In genomic region chr20:37226889-37227288, GRCh38 we compare ENCODE assay signal across 19 cellular contexts. TPM values are rescaled to one million over a fixed set of nuclear protein-coding genes. Genes with fewer than 3 reads are reported as not detected.
A peak's percentile ranks its signal among the peaks of the same experiment; 100 is the strongest.
DNase-seq lines count a peak whose midpoint lies in the region; ATAC-seq and TF ChIP-seq lines count a peak whose summit lies in the region.
"Had no signal": no experiment of that assay in that cellular context is flagged by ENCODE, and none has a peak within 500 bp of the region (broad histone marks: within the 10 kb centered on the region; RNA-seq: fewer than 3 reads in every experiment).

No MANE protein-coding gene starts in this region.

- peaks cover 66% of the 10 kb centered on the region for H3K36me3 Mint-ChIP-seq in Calu3 (ENCODE audit: insufficient read depth, unreplicated experiment)

- H3K27ac ChIP-seq in body of pancreas, result no peak overlapping the region
- H3K27ac ChIP-seq in left ventricle myocardium inferior (replicated peaks), result peak overlapping the region; percentile 75
- H3K27ac ChIP-seq in caudate nucleus (ENCODE audit: low read depth, low read length), result no peak overlapping the region
- H3K27ac ChIP-seq: suprapubic skin had no signal

- no peaks in the 10 kb centered on the region for H3K4me1 Mint-ChIP-seq in Calu3 (ENCODE audit: low read depth, unreplicated experiment)

- DNase-seq in AG08396 (ENCODE audit: low spot score), result peak; percentile 55
- peak; percentile 25 to 62 (median 40) for DNase-seq in body of pancreas
- DNase-seq in left ventricle myocardium inferior, result peak; percentile 60
- DNase-seq in posterior vena cava (ENCODE audit: low spot score), result peak; percentile 93
- DNase-seq in NCI-H2196 (lab: John Stamatoyannopoulos, UW; ENCODE audit: unreplicated experiment), result no peak
- DNase-seq in stimulated activated CD4-positive, alpha-beta T cell treated with anti-CD3 and anti-CD28 coated beads, Interleukin-1b, Interleukin-23, amount 100 ng/mL, for 48 hours, result no peak
- DNase-seq in Calu3, result no peak
- no peak for DNase-seq in caudate nucleus (lab: John Stamatoyannopoulos, UW)
- DNase-seq: activated CD8-positive, alpha-beta T cell treated with anti-CD3 and anti-CD28 coated beads, Interleukin-2, amount 10 ng/mL, durations not matched to agents 7 days and 5 days; activated gamma-delta T cell; foreskin melanocyte; MM.1S; nephron progenitor cell; NK-92 treated with Interleukin-12 subunit alpha and Interleukin-12 subunit beta, amount 100 ng/mL, for 24 hours; SIG-M5 had no signal

- BruUV-seq in Calu3 (replicated peaks; lab: Mats Ljungman, UMichigan), result no TSS peak

- CTCF ChIA-PET in Calu3 (lab: Charles Lee), result no interaction called here

- H3K4me1 ChIP-seq in body of pancreas (peaks cover 13% of the 10 kb centered on the region), left ventricle myocardium inferior (peaks cover 59% of the 10 kb centered on the region)

- H3K4me3 Mint-ChIP-seq in Calu3 (ENCODE audit: low read depth, unreplicated experiment), result no peak overlapping the region
- H3K4me3 Mint-ChIP-seq: activated CD8-positive, alpha-beta T cell treated with anti-CD3 and anti-CD28 coated beads, Interleukin-2, amount 10 ng/mL, durations not matched to agents 7 days and 5 days; nephron progenitor cell had no signal

- intact Hi-C loops in body of pancreas (cut with DNase I), result no loop called here
- intact Hi-C loops in left ventricle myocardium inferior (cut with micrococcal nuclease), result no loop called here
- intact Hi-C loops in posterior vena cava (cut with DNase I), result no loop called here
- intact Hi-C loops in Calu3 (cut with micrococcal nuclease; ENCODE audit: unreplicated experiment), result no loop called here

- H3K36me3 ChIP-seq in body of pancreas (replicated peaks in 1 of 2; ENCODE audit: insufficient read depth in 1 of 2, low read depth in 2 of 2) (peaks cover 45 to 63% of the 10 kb centered on the region in 2 donors), left ventricle myocardium inferior (peaks cover 88% of the 10 kb centered on the region)

- H3K4me3 ChIP-seq in body of pancreas (no peak overlapping the region), left ventricle myocardium inferior (no peak overlapping the region)
- H3K4me3 ChIP-seq: smooth muscle cell, suprapubic skin had no signal

- no peak overlapping the region for H3K27ac Mint-ChIP-seq in Calu3 (ENCODE audit: unreplicated experiment)
- H3K27ac Mint-ChIP-seq: activated CD8-positive, alpha-beta T cell treated with anti-CD3 and anti-CD28 coated beads, Interleukin-2, amount 10 ng/mL, durations not matched to agents 7 days and 5 days; nephron progenitor cell had no signal

- no peaks in the 10 kb centered on the region for H3K9me3 Mint-ChIP-seq in Calu3 (ENCODE audit: low read depth, unreplicated experiment)
- H3K9me3 Mint-ChIP-seq: nephron progenitor cell had no signal

- H3K27me3 Mint-ChIP-seq in Calu3 (ENCODE audit: unreplicated experiment), result no peaks in the 10 kb centered on the region

- H3K9me3 ChIP-seq in body of pancreas (no peaks in the 10 kb centered on the region), left ventricle myocardium inferior (replicated peaks) (no peaks in the 10 kb centered on the region)
- H3K9me3 ChIP-seq: suprapubic skin had no signal

- TF ChIP-seq CTCF in body of pancreas (IDR thresholded peaks at IDR 0.05), result no peak
- TF ChIP-seq CTCF in left ventricle myocardium inferior (IDR thresholded peaks at IDR 0.05; ENCODE audit: borderline replicate concordance), result no peak
- TF ChIP-seq CTCF in Calu3 (IDR thresholded peaks at IDR 0.05; ENCODE audit: unreplicated experiment), result no peak

- TF ChIP-seq POLR2A in body of pancreas (IDR thresholded peaks at IDR 0.05), result no peak

- H3K27me3 ChIP-seq in body of pancreas (no peaks in the 10 kb centered on the region), left ventricle myocardium inferior (ENCODE audit: low read depth) (no peaks in the 10 kb centered on the region)
- H3K27me3 ChIP-seq: suprapubic skin had no signal

- WGBS in body of pancreas, 2 donors, result 68 to 91% methylated on average over 3 of the region's 3 CpGs

- no peak for ATAC-seq in body of pancreas
- ATAC-seq: activated CD8-positive, alpha-beta T cell treated with anti-CD3 and anti-CD28 coated beads, Interleukin-2, amount 10 ng/mL, durations not matched to agents 7 days and 5 days had no signal

RNA-seq across cellular contexts. Expression of gene GHRH, which starts 34.7 kb away (rescaled TPM):
- total RNA-seq in body of pancreas, result not detected
- 0.93 TPM for total RNA-seq in left ventricle myocardium inferior
- total RNA-seq in posterior vena cava, result not detected
- total RNA-seq in Calu3 (2022), result not detected in 2 replicates
- total RNA-seq: A673; activated CD8-positive, alpha-beta T cell treated with anti-CD3 and anti-CD28 coated beads, Interleukin-2, amount 10 ng/mL, durations not matched to agents 7 days and 5 days; HT1080; smooth muscle cell; suprapubic skin had no signal

RNA-seq across cellular contexts. Expression of gene MROH8, which starts 47.5 kb away (rescaled TPM):
- 10 to 100 TPM in 1 of 2 donors, under 1 TPM in 1; 0.78 to 13.5 TPM for total RNA-seq in body of pancreas
- 3.6 TPM for total RNA-seq in left ventricle myocardium inferior
- 1 to 10 TPM; 3.0 to 3.6 TPM for total RNA-seq in posterior vena cava
- total RNA-seq in Calu3 (2022), result 1.4 and 2.7 TPM in 2 replicates

RNA-seq across cellular contexts. Expression of gene RPN2, which starts 47.8 kb away (rescaled TPM):
- total RNA-seq in body of pancreas (100 to 1,000 TPM in 1 of 2 donors, 10 to 100 TPM in 1; 70.0 to 111 TPM), left ventricle myocardium inferior (81.4 TPM), posterior vena cava (100 to 1,000 TPM; 136 to 175 TPM), Calu3 (2022) (508 and 522 TPM in 2 replicates)

Comparison
In these comparisons a context has a peak if more than half of its experiments do, and no peak if none do; other contexts are left out.
1. DNase-seq: peak in AG08396 (single experiment), body of pancreas (4 of 4), left ventricle myocardium inferior (single experiment) and posterior vena cava (single experiment); none in NCI-H2196 (single experiment), stimulated activated CD4-positive, alpha-beta T cell treated with anti-CD3 and anti-CD28 coated beads, Interleukin-1b, Interleukin-23, amount 100 ng/mL, for 48 hours (single experiment), Calu3 (single experiment) and caudate nucleus (0 of 61).